Comparison of ENCODE assay signal across 1 cellular context in the genomic region with DNA sequence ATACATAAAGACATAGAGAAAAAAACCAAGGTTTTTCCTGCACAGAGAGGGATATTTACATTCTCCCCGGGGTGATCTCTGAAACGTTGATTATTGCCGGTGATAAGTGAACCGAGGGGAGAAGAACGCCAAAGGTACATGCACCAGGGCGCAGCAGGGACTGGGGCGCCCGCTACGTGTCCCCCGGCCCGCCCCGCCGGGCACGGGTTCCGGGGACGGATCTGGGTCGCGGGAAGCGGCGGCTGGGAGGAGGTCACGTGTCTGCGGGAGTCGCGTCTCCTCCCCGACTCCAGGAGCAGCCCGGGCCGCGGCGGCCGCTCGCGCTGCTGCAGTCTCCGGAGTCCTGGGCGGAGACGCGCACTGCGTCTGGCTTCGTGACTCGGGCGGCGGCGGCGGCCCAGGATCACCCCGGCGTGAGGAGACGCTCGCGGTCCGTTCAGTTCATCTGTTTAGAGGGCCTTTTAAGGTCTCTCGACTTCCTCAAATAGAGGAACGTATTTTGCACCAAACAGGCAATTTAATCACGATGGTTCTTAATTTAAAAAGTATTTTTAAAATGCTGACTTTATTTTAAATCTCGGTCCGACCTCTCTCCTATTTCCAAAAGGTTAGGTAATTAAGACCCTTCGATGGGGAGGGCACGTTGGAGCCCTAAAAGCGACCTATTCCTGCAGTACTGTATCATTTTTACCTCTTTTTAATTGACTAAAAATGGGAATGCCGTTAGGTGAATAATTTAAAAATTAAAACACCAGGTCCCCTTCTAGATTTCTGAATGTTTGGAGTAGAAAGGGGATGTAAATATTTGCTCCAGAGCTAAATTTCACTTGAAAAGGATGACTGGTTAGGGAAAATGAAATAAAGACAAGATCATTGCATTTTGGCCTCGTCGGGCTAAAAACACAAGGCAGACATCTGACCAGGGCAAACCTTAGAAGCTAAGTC.
A peak's percentile ranks its signal among the peaks of the same experiment; 100 is the strongest.
TF ChIP-seq lines count a peak whose summit lies in the region.

No MANE protein-coding gene starts in this region.

TF ChIP-seq in GM12878, 131 proteins besides CTCF, POLR2A, EP300 and RAD21 (continued from another document and continues in another):
- TF ChIP-seq, protein P1, sequence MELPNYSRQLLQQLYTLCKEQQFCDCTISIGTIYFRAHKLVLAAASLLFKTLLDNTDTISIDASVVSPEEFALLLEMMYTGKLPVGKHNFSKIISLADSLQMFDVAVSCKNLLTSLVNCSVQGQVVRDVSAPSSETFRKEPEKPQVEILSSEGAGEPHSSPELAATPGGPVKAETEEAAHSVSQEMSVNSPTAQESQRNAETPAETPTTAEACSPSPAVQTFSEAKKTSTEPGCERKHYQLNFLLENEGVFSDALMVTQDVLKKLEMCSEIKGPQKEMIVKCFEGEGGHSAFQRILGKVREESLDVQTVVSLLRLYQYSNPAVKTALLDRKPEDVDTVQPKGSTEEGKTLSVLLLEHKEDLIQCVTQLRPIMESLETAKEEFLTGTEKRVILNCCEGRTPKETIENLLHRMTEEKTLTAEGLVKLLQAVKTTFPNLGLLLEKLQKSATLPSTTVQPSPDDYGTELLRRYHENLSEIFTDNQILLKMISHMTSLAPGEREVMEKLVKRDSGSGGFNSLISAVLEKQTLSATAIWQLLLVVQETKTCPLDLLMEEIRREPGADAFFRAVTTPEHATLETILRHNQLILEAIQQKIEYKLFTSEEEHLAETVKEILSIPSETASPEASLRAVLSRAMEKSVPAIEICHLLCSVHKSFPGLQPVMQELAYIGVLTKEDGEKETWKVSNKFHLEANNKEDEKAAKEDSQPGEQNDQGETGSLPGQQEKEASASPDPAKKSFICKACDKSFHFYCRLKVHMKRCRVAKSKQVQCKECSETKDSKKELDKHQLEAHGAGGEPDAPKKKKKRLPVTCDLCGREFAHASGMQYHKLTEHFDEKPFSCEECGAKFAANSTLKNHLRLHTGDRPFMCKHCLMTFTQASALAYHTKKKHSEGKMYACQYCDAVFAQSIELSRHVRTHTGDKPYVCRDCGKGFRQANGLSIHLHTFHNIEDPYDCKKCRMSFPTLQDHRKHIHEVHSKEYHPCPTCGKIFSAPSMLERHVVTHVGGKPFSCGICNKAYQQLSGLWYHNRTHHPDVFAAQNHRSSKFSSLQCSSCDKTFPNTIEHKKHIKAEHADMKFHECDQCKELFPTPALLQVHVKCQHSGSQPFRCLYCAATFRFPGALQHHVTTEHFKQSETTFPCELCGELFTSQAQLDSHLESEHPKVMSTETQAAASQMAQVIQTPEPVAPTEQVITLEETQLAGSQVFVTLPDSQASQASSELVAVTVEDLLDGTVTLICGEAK (IDR thresholded peaks at IDR 0.05; ENCODE audit: borderline replicate concordance), result no peak
- TF ChIP-seq JUNB (IDR thresholded peaks at IDR 0.05) (no peak), NFYA (IDR thresholded peaks at IDR 0.05; ENCODE audit: borderline replicate concordance, low read depth, low read length) (no peak), ZNF622 (IDR thresholded peaks at IDR 0.05) (no peak), STAT1 (conservative IDR thresholded peaks at IDR 0.05) (no peak), CREB1 (IDR thresholded peaks at IDR 0.05; ENCODE audit: low read depth) (no peak), CBX5 (IDR thresholded peaks at IDR 0.05; ENCODE audit: low read depth) (no peak), E4F1 (IDR thresholded peaks at IDR 0.05; ENCODE audit: borderline replicate concordance, partially characterized antibody) (no peak), FOS (IDR thresholded peaks at IDR 0.05; ENCODE audit: borderline replicate concordance, extremely low read depth, insufficient read length) (no peak), SREBF2 (IDR thresholded peaks at IDR 0.05; ENCODE audit: low read length) (no peak), NFIC (IDR thresholded peaks at IDR 0.05; ENCODE audit: low read depth, low read length) (no peak), NRF1 (conservative IDR thresholded peaks at IDR 0.05; ENCODE audit: low read depth, low read length) (no peak), E2F4 (IDR thresholded peaks at IDR 0.05; ENCODE audit: low read depth, low read length) (no peak), GABPA (IDR thresholded peaks at IDR 0.05; ENCODE audit: low read depth) (no peak), PKNOX1 (IDR thresholded peaks at IDR 0.05) (no peak), CHD2 (IDR thresholded peaks at IDR 0.05; ENCODE audit: borderline replicate concordance, low read depth, low read length) (no peak), EZH2 (IDR thresholded peaks at IDR 0.05; ENCODE audit: borderline replicate concordance, control insufficient read depth, low read depth, low read length) (0 out of 2 replicates have a peak, but pooled peaks have one; percentile 42)
- TF ChIP-seq, protein P2, sequence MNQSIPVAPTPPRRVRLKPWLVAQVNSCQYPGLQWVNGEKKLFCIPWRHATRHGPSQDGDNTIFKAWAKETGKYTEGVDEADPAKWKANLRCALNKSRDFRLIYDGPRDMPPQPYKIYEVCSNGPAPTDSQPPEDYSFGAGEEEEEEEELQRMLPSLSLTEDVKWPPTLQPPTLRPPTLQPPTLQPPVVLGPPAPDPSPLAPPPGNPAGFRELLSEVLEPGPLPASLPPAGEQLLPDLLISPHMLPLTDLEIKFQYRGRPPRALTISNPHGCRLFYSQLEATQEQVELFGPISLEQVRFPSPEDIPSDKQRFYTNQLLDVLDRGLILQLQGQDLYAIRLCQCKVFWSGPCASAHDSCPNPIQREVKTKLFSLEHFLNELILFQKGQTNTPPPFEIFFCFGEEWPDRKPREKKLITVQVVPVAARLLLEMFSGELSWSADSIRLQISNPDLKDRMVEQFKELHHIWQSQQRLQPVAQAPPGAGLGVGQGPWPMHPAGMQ (IDR thresholded peaks at IDR 0.05; ENCODE audit: borderline replicate concordance), result no peak
- TF ChIP-seq, protein P3, sequence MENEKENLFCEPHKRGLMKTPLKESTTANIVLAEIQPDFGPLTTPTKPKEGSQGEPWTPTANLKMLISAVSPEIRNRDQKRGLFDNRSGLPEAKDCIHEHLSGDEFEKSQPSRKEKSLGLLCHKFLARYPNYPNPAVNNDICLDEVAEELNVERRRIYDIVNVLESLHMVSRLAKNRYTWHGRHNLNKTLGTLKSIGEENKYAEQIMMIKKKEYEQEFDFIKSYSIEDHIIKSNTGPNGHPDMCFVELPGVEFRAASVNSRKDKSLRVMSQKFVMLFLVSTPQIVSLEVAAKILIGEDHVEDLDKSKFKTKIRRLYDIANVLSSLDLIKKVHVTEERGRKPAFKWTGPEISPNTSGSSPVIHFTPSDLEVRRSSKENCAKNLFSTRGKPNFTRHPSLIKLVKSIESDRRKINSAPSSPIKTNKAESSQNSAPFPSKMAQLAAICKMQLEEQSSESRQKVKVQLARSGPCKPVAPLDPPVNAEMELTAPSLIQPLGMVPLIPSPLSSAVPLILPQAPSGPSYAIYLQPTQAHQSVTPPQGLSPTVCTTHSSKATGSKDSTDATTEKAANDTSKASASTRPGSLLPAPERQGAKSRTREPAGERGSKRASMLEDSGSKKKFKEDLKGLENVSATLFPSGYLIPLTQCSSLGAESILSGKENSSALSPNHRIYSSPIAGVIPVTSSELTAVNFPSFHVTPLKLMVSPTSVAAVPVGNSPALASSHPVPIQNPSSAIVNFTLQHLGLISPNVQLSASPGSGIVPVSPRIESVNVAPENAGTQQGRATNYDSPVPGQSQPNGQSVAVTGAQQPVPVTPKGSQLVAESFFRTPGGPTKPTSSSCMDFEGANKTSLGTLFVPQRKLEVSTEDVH (IDR thresholded peaks at IDR 0.05; ENCODE audit: low read depth, partially characterized antibody), result no peak
- TF ChIP-seq, protein P4, sequence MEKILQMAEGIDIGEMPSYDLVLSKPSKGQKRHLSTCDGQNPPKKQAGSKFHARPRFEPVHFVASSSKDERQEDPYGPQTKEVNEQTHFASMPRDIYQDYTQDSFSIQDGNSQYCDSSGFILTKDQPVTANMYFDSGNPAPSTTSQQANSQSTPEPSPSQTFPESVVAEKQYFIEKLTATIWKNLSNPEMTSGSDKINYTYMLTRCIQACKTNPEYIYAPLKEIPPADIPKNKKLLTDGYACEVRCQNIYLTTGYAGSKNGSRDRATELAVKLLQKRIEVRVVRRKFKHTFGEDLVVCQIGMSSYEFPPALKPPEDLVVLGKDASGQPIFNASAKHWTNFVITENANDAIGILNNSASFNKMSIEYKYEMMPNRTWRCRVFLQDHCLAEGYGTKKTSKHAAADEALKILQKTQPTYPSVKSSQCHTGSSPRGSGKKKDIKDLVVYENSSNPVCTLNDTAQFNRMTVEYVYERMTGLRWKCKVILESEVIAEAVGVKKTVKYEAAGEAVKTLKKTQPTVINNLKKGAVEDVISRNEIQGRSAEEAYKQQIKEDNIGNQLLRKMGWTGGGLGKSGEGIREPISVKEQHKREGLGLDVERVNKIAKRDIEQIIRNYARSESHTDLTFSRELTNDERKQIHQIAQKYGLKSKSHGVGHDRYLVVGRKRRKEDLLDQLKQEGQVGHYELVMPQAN (conservative IDR thresholded peaks at IDR 0.05), result no peak
- TF ChIP-seq, protein P5, sequence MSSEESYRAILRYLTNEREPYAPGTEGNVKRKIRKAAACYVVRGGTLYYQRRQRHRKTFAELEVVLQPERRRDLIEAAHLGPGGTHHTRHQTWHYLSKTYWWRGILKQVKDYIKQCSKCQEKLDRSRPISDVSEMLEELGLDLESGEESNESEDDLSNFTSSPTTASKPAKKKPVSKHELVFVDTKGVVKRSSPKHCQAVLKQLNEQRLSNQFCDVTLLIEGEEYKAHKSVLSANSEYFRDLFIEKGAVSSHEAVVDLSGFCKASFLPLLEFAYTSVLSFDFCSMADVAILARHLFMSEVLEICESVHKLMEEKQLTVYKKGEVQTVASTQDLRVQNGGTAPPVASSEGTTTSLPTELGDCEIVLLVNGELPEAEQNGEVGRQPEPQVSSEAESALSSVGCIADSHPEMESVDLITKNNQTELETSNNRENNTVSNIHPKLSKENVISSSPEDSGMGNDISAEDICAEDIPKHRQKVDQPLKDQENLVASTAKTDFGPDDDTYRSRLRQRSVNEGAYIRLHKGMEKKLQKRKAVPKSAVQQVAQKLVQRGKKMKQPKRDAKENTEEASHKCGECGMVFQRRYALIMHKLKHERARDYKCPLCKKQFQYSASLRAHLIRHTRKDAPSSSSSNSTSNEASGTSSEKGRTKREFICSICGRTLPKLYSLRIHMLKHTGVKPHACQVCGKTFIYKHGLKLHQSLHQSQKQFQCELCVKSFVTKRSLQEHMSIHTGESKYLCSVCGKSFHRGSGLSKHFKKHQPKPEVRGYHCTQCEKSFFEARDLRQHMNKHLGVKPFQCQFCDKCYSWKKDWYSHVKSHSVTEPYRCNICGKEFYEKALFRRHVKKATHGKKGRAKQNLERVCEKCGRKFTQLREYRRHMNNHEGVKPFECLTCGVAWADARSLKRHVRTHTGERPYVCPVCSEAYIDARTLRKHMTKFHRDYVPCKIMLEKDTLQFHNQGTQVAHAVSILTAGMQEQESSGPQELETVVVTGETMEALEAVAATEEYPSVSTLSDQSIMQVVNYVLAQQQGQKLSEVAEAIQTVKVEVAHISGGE (CRISPR knock-in tag; IDR thresholded peaks at IDR 0.05), result no peak
- TF ChIP-seq, protein P6, sequence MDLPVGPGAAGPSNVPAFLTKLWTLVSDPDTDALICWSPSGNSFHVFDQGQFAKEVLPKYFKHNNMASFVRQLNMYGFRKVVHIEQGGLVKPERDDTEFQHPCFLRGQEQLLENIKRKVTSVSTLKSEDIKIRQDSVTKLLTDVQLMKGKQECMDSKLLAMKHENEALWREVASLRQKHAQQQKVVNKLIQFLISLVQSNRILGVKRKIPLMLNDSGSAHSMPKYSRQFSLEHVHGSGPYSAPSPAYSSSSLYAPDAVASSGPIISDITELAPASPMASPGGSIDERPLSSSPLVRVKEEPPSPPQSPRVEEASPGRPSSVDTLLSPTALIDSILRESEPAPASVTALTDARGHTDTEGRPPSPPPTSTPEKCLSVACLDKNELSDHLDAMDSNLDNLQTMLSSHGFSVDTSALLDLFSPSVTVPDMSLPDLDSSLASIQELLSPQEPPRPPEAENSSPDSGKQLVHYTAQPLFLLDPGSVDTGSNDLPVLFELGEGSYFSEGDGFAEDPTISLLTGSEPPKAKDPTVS (IDR thresholded peaks at IDR 0.05; ENCODE audit: low read depth, low read length), result no peak
